In genomic region chr19:49685845-49686332, GRCh38 we compare ENCODE assay signal across 1 cellular context.
TF ChIP-seq lines count a peak whose summit lies in the region.

No MANE protein-coding gene starts in this region.

TF ChIP-seq in HEK293, 187 proteins besides CTCF, POLR2A, EP300 and RAD21 (continued from another document):
- TF ChIP-seq PRDM2 (tag by site-specific recombination; IDR thresholded peaks at IDR 0.05; ENCODE audit: borderline replicate concordance) (no peak), ZFHX2 (tag by site-specific recombination; conservative IDR thresholded peaks at IDR 0.05) (0 out of 2 replicates have a peak, but pooled peaks have one; percentile 27)
